ENCODE assay signal across 22 cellular contexts in genomic region chr5:43152946-43153345, GRCh38. TPM values are rescaled to one million over a fixed set of nuclear protein-coding genes. Genes with fewer than 3 reads are reported as not detected.
DNase-seq lines count a peak whose midpoint lies in the region; TF ChIP-seq lines count a peak whose summit lies in the region.
"Had no signal": no experiment of that assay in that cellular context is flagged by ENCODE, and none has a peak within 500 bp of the region (broad histone marks: within the 10 kb centered on the region; RNA-seq: fewer than 3 reads in every experiment).

No MANE protein-coding gene starts in this region.

- peaks cover 5% of the 10 kb centered on the region for H3K36me3 Mint-ChIP-seq in neural crest cell (ENCODE audit: low read depth)
- H3K36me3 Mint-ChIP-seq: natural killer cell had no signal

- H3K27me3 Mint-ChIP-seq in neural crest cell (ENCODE audit: low read depth) = no peaks in the 10 kb centered on the region
- H3K27me3 Mint-ChIP-seq: T-cell had no signal

- DNase-seq in EH (ENCODE audit: low read depth) (peak; percentile 66), HS-5 (ENCODE audit: low read depth) (peak; percentile 63), epidermal melanocyte (ENCODE audit: insufficient read length, low spot score) (peak; percentile 32), neural crest cell (ENCODE audit: low read depth, low spot score) (no peak), DMS53 (lab: John Stamatoyannopoulos, UW) (no peak), T-helper 9 cell (no peak)
- no peak for DNase-seq in stimulated activated CD4-positive, alpha-beta T cell treated with anti-CD3 and anti-CD28 coated beads, Interleukin-4, amount 100 ng/mL, for 24 hours
- DNase-seq: activated naive CD4-positive, alpha-beta T cell; activated T-cell treated with anti-CD3 and anti-CD28 coated beads for 4 hours; natural killer cell; NCI-H226; NK-92 treated with Interleukin-12 subunit alpha and Interleukin-12 subunit beta, amount 100 ng/mL, for 24 hours; posterior cingulate gyrus; small intestine; stimulated activated CD4-positive, alpha-beta T cell treated with anti-CD3 and anti-CD28 coated beads, Interleukin-4, amount 100 ng/mL, for 4 hours; substantia nigra; T-cell had no signal

- no peak for TF ChIP-seq CTCF in neural crest cell (conservative IDR thresholded peaks at IDR 0.05)

- H3K4me1 Mint-ChIP-seq in neural crest cell = no peaks in the 10 kb centered on the region
- H3K4me1 Mint-ChIP-seq: CD14-positive monocyte had no signal

- H3K4me3 Mint-ChIP-seq in neural crest cell = no peak overlapping the region
- H3K4me3 Mint-ChIP-seq: CD14-positive monocyte, natural killer cell, T-cell had no signal

- no peaks in the 10 kb centered on the region for H3K9me3 Mint-ChIP-seq in neural crest cell
- H3K9me3 Mint-ChIP-seq: CD14-positive monocyte, natural killer cell, T-cell had no signal

- H3K27ac Mint-ChIP-seq in neural crest cell (ENCODE audit: unreplicated experiment) = peak overlapping the region; percentile 67
- H3K27ac Mint-ChIP-seq: natural killer cell, T-cell had no signal

RNA-seq across cellular contexts. Expression of gene ZNF131, which starts 32.2 kb away (rescaled TPM):
- total RNA-seq in neural crest cell = 52.9 and 53.3 TPM in 2 replicates

RNA-seq across cellular contexts. Expression of gene NIM1K, which starts 39.1 kb away (rescaled TPM):
- total RNA-seq in neural crest cell = 0.23 and 0.30 TPM in 2 replicates
- total RNA-seq: ascending aorta, lung microvascular endothelial cell, MCF 10A, vagina had no signal

Comparison
In these comparisons a context has a peak if more than half of its experiments do, and no peak if none do; other contexts are left out.
1. DNase-seq: peak in EH (single experiment), HS-5 (single experiment) and epidermal melanocyte (single experiment); none in neural crest cell (single experiment), stimulated activated CD4-positive, alpha-beta T cell treated with anti-CD3 and anti-CD28 coated beads, Interleukin-4, amount 100 ng/mL, for 24 hours (single experiment), DMS53 (single experiment) and T-helper 9 cell (single experiment).